Comparison of ENCODE assay signal across 10 cellular contexts in the genomic region with DNA sequence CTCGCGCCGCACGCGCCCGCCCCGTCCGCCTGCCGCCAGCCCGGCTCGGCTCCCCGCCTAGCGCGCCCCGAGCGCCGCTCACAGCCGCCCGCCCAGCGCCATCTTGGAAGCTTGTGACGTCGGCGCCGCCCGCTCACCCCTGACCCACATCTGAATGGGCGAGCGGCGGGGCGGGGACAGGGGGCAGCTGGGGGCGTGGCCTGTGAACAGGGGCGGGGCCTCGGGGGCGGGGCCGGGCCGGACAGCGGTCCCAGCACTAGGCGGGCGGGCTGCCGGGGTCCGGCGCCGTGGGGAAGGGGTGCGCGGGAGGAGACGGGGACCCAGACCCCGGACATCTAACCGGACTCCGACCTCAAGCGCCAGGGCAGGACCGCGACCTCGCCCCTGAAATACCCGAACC. TPM values are rescaled to one million over a fixed set of nuclear protein-coding genes. Genes with fewer than 3 reads are reported as not detected.
DNase-seq lines count a peak whose midpoint lies in the region; ATAC-seq, FAIRE-seq and TF ChIP-seq lines count a peak whose summit lies in the region.
"Not testable (repeated sequence)": the region's sequence is repeated elsewhere in the genome, so short reads cannot be mapped to it uniquely, and the experiment has no call there.
"Had no signal": no experiment of that assay in that cellular context is flagged by ENCODE, and none has a peak within 500 bp of the region (broad histone marks: within the 10 kb centered on the region; RNA-seq: fewer than 3 reads in every experiment).

No MANE protein-coding gene starts in this region.

- in situ Hi-C loops in HepG2 (cut with HindIII; ENCODE audit: extremely low pct_ligation_motif_present, low pct_unique_long_range_greater_than_20kb): not testable (repeated sequence)

- not testable (repeated sequence) for H2AFZ ChIP-seq in HepG2 (ENCODE audit: low read length)

- TF ChIP-seq CTCF in epithelial cell of proximal tubule (conservative IDR thresholded peaks at IDR 0.05; ENCODE audit: low read depth, low read length); HepG2 (CRISPR knock-in tag; IDR thresholded peaks at IDR 0.05): not testable (repeated sequence)

- BruUV-seq in HepG2 (replicated peaks; lab: Mats Ljungman, UMichigan): not testable (repeated sequence)

- CTCF ChIA-PET in HepG2 (lab: Yijun Ruan, JAX; ENCODE audit: low intra/inter-chr PET ratio, low total read pairs): not testable (repeated sequence)

- H3K9me3 ChIP-seq in MG63; HepG2 (ENCODE audit: low read length): not testable (repeated sequence)

- H3K27me3 ChIP-seq in MG63; HepG2 (ENCODE audit: control insufficient read depth in 1 of 2, insufficient read depth in 2 of 2, low read length in 2 of 2): not testable (repeated sequence)

- not testable (repeated sequence) for H3K4me1 ChIP-seq in HepG2 (ENCODE audit: insufficient read depth, low read length)

- POLR2A ChIA-PET in HepG2 (lab: Yijun Ruan, JAX): not testable (repeated sequence)

- not testable (repeated sequence) for H3K36me3 ChIP-seq in MG63; HepG2 (replicated peaks in 1 of 2; ENCODE audit: control insufficient read depth in 1 of 2, insufficient read depth in 2 of 2, low read length in 2 of 2)

- not testable (repeated sequence) for H4K20me1 ChIP-seq in HepG2 (ENCODE audit: insufficient read depth, low read length)

- not testable (repeated sequence) for H3K9ac ChIP-seq in HepG2 (ENCODE audit: insufficient read depth, low read depth, low read length)

- H3K4me3 ChIP-seq in MG63: not testable (repeated sequence)
- H3K4me3 ChIP-seq in epithelial cell of proximal tubule (ENCODE audit: low read depth, low read length) (peak overlapping the region; percentile 26), HepG2 (replicated peaks in 1 of 3; ENCODE audit: insufficient read depth in 1 of 3, low read depth in 2 of 3, low read length in 3 of 3) (peak overlapping the region in 2 of 3 experiments; percentile 57 to 64; a peak in 4 of 6 replicates)

- not testable (repeated sequence) for FAIRE-seq in HepG2 (lab: Jason Lieb, UNC)

- TF ChIP-seq POLR2A in HepG2 (IDR thresholded peaks at IDR 0.05; ENCODE audit: insufficient read depth in 1 of 2, low read depth in 2 of 2, low read length in 2 of 2): peak in 1 of 2 experiments; percentile 69; a peak in 2 of 4 replicates

- TF ChIP-seq EP300 in HepG2 (IDR thresholded peaks at IDR 0.05; ENCODE audit: low read depth in 2 of 2, low read length in 2 of 2); HepG2 (CRISPR knock-in tag; IDR thresholded peaks at IDR 0.05; ENCODE audit: borderline replicate concordance): not testable (repeated sequence)

- DNase-seq in EH (ENCODE audit: low read depth): peak; percentile 53
- peak; percentile 47 for DNase-seq in MG63
- DNase-seq in activated CD4-positive, alpha-beta T cell treated with anti-CD3 and anti-CD28 coated beads, Interleukin-2, amount 50 U/mL, for 48 hours: peak; percentile 20 to 24
- DNase-seq in epithelial cell of proximal tubule (ENCODE audit: low read depth): not testable (repeated sequence)
- peak; percentile 2 for DNase-seq in HepG2 (ENCODE audit: low spot score)
- DNase-seq in stimulated activated CD4-positive, alpha-beta T cell treated with anti-CD3 and anti-CD28 coated beads, Interleukin-4, amount 100 ng/mL, for 1 hour: peak; percentile 26

- ATAC-seq in GM21390 (IDR thresholded peaks at IDR 0.05; ENCODE audit: unreplicated experiment): peak; percentile 78
- ATAC-seq in HG02885 (IDR thresholded peaks at IDR 0.05; ENCODE audit: poor library complexity, unreplicated experiment): peak; percentile 90
- ATAC-seq in HepG2: peak; percentile 57

- no CpG with 5 or more reads among the region's 53 CpGs for WGBS in HepG2 (ENCODE audit: low lambda C conversion rate)

- H3K79me2 ChIP-seq in HepG2 (ENCODE audit: insufficient read depth, low read length): not testable (repeated sequence)

- intact Hi-C loops in HepG2 (cut with micrococcal nuclease; ENCODE audit: unreplicated experiment): not testable (repeated sequence)

- not testable (repeated sequence) for TF ChIP-seq RAD21 in HepG2 (CRISPR knock-in tag; IDR thresholded peaks at IDR 0.05)

- peak overlapping the region; percentile 48 for H3K27ac ChIP-seq in HepG2 (ENCODE audit: extremely low read length, insufficient read depth, low read length)

- H3K4me2 ChIP-seq in HepG2 (ENCODE audit: low read depth, low read length): not testable (repeated sequence)

RNA-seq across cellular contexts. Expression of gene RIMBP3, which starts 33.9 kb away (rescaled TPM):
- 0.17 and 2.0 TPM in 2 replicates for total RNA-seq in MG63 (2014; rRNA removed; shearing (Covaris generic); ENCODE audit: low replicate concordance)
- total RNA-seq in epithelial cell of proximal tubule (0.12 and 0.22 TPM in 2 replicates), HepG2 (2016; rRNA removed; fragmentation: Illumina TruSeq; extraction: Trizol) (0.38 and 0.41 TPM in 2 replicates)
- total RNA-seq in HepG2 (2016; cell fraction: cytosol; rRNA removed; fragmentation: Illumina TruSeq; extraction: Trizol; ENCODE audit: low read depth): not detected in 2 replicates
- 0.16 and 0.28 TPM in 2 replicates for total RNA-seq in HepG2 (2016; cell fraction: insoluble cytoplasmic fraction; rRNA removed; fragmentation: Illumina TruSeq; extraction: Trizol)
- 0.10 and 0.12 TPM in 2 replicates for total RNA-seq in HepG2 (2016; cell fraction: membrane; rRNA removed; fragmentation: Illumina TruSeq; extraction: Trizol)
- 0.19 and 0.22 TPM in 2 replicates for total RNA-seq in HepG2 (2016; cell fraction: nucleus; rRNA removed; fragmentation: Illumina TruSeq; extraction: Trizol)
- polyA plus RNA-seq in HepG2 (2011; rRNA removed): 0.05 and 0.08 TPM in 2 replicates
- polyA plus RNA-seq in HepG2 (2011; cell fraction: cytosol; rRNA removed): 0.03 and 0.04 TPM in 2 replicates
- 0.02 and 0.06 TPM in 2 replicates for polyA plus RNA-seq in HepG2 (2011; cell fraction: nucleus; rRNA removed)
- polyA plus RNA-seq in HepG2 (2012): 0.04 TPM in 1 of 2 replicates, not detected in the other
- 0.02 TPM in 1 of 2 replicates, not detected in the other for polyA plus RNA-seq in HepG2 (2016; cell fraction: cytosol; fragmentation: Illumina TruSeq; extraction: Trizol; ENCODE audit: low read depth)
- polyA plus RNA-seq in HepG2 (2016; cell fraction: insoluble cytoplasmic fraction; fragmentation: Illumina TruSeq; extraction: Trizol; ENCODE audit: low read depth): 0.15 TPM in 1 of 2 replicates, not detected in the other
- not detected in 2 replicates for polyA plus RNA-seq in HepG2 (2016; cell fraction: membrane; fragmentation: Illumina TruSeq; extraction: Trizol; ENCODE audit: low read depth)
- 0.17 and 0.19 TPM in 2 replicates for polyA plus RNA-seq in HepG2 (2016; cell fraction: nucleus; fragmentation: Illumina TruSeq; extraction: Trizol; ENCODE audit: insufficient read depth, low read depth)
- 0.40 and 1.8 TPM in 2 replicates for polyA minus RNA-seq in HepG2 (2011; rRNA and poly(A)+ RNA removed; ENCODE audit: low replicate concordance)
- polyA minus RNA-seq in HepG2 (2011; cell fraction: cytosol; rRNA and poly(A)+ RNA removed): 0.18 TPM in 1 of 2 replicates, not detected in the other
- 0.13 and 0.25 TPM in 2 replicates for polyA minus RNA-seq in HepG2 (2011; cell fraction: nucleus; rRNA and poly(A)+ RNA removed)

RNA-seq across cellular contexts. Expression of gene TMEM191B, which starts 50.2 kb away (rescaled TPM):
- not detected in 2 replicates for total RNA-seq in MG63 (2014; rRNA removed; shearing (Covaris generic); ENCODE audit: low replicate concordance)
- total RNA-seq in epithelial cell of proximal tubule (0.98 TPM in 1 of 2 replicates, not detected in the other), HepG2 (2016; rRNA removed; fragmentation: Illumina TruSeq; extraction: Trizol) (1.4 and 3.0 TPM in 2 replicates)
- 3.5 TPM in 1 of 2 replicates, not detected in the other for total RNA-seq in HepG2 (2016; cell fraction: cytosol; rRNA removed; fragmentation: Illumina TruSeq; extraction: Trizol; ENCODE audit: low read depth)
- 2.7 and 3.0 TPM in 2 replicates for total RNA-seq in HepG2 (2016; cell fraction: insoluble cytoplasmic fraction; rRNA removed; fragmentation: Illumina TruSeq; extraction: Trizol)
- total RNA-seq in HepG2 (2016; cell fraction: membrane; rRNA removed; fragmentation: Illumina TruSeq; extraction: Trizol): 1.4 and 2.3 TPM in 2 replicates
- 1.4 and 2.0 TPM in 2 replicates for total RNA-seq in HepG2 (2016; cell fraction: nucleus; rRNA removed; fragmentation: Illumina TruSeq; extraction: Trizol)
- 5.6 and 7.3 TPM in 2 replicates for polyA plus RNA-seq in HepG2 (2011; rRNA removed)
- polyA plus RNA-seq in HepG2 (2011; cell fraction: cytosol; rRNA removed): 6.6 and 8.3 TPM in 2 replicates
- 70.1 and 73.5 TPM in 2 replicates for polyA plus RNA-seq in HepG2 (2011; cell fraction: nucleus; rRNA removed)
- 3.3 and 5.8 TPM in 2 replicates for polyA plus RNA-seq in HepG2 (2012)
- polyA plus RNA-seq in HepG2 (2016; cell fraction: cytosol; fragmentation: Illumina TruSeq; extraction: Trizol; ENCODE audit: low read depth): 2.3 and 2.4 TPM in 2 replicates
- 2.1 and 3.1 TPM in 2 replicates for polyA plus RNA-seq in HepG2 (2016; cell fraction: insoluble cytoplasmic fraction; fragmentation: Illumina TruSeq; extraction: Trizol; ENCODE audit: low read depth)
- polyA plus RNA-seq in HepG2 (2016; cell fraction: membrane; fragmentation: Illumina TruSeq; extraction: Trizol; ENCODE audit: low read depth): 0.71 and 3.2 TPM in 2 replicates
- 8.1 and 9.2 TPM in 2 replicates for polyA plus RNA-seq in HepG2 (2016; cell fraction: nucleus; fragmentation: Illumina TruSeq; extraction: Trizol; ENCODE audit: insufficient read depth, low read depth)
- polyA minus RNA-seq in HepG2 (2011; rRNA and poly(A)+ RNA removed; ENCODE audit: low replicate concordance): 2.3 TPM in 1 of 2 replicates, not detected in the other
- 4.6 and 6.6 TPM in 2 replicates for polyA minus RNA-seq in HepG2 (2011; cell fraction: cytosol; rRNA and poly(A)+ RNA removed)
- 1.9 and 2.0 TPM in 2 replicates for polyA minus RNA-seq in HepG2 (2011; cell fraction: nucleus; rRNA and poly(A)+ RNA removed)

RNA-seq across cellular contexts. Expression of gene GGTLC3, which starts 59.9 kb away (rescaled TPM):
- total RNA-seq in MG63 (2014; rRNA removed; shearing (Covaris generic); ENCODE audit: low replicate concordance): not detected in 2 replicates
- total RNA-seq in epithelial cell of proximal tubule: not detected in 2 replicates
- total RNA-seq in HepG2 (2016; rRNA removed; fragmentation: Illumina TruSeq; extraction: Trizol): not detected in 2 replicates
- not detected in 2 replicates for total RNA-seq in HepG2 (2016; cell fraction: cytosol; rRNA removed; fragmentation: Illumina TruSeq; extraction: Trizol; ENCODE audit: low read depth)
- not detected in 2 replicates for total RNA-seq in HepG2 (2016; cell fraction: insoluble cytoplasmic fraction; rRNA removed; fragmentation: Illumina TruSeq; extraction: Trizol)
- not detected in 2 replicates for total RNA-seq in HepG2 (2016; cell fraction: membrane; rRNA removed; fragmentation: Illumina TruSeq; extraction: Trizol)
- not detected in 2 replicates for total RNA-seq in HepG2 (2016; cell fraction: nucleus; rRNA removed; fragmentation: Illumina TruSeq; extraction: Trizol)
- polyA plus RNA-seq in HepG2 (2011; rRNA removed): 0.12 and 0.22 TPM in 2 replicates
- polyA plus RNA-seq in HepG2 (2011; cell fraction: cytosol; rRNA removed): 0.17 TPM in 1 of 2 replicates, not detected in the other
- 0.66 and 0.74 TPM in 2 replicates for polyA plus RNA-seq in HepG2 (2011; cell fraction: nucleus; rRNA removed)
- not detected in 2 replicates for polyA plus RNA-seq in HepG2 (2012)
- polyA plus RNA-seq in HepG2 (2016; cell fraction: cytosol; fragmentation: Illumina TruSeq; extraction: Trizol; ENCODE audit: low read depth): not detected in 2 replicates
- polyA plus RNA-seq in HepG2 (2016; cell fraction: insoluble cytoplasmic fraction; fragmentation: Illumina TruSeq; extraction: Trizol; ENCODE audit: low read depth): not detected in 2 replicates
- not detected in 2 replicates for polyA plus RNA-seq in HepG2 (2016; cell fraction: membrane; fragmentation: Illumina TruSeq; extraction: Trizol; ENCODE audit: low read depth)
- not detected in 2 replicates for polyA plus RNA-seq in HepG2 (2016; cell fraction: nucleus; fragmentation: Illumina TruSeq; extraction: Trizol; ENCODE audit: insufficient read depth, low read depth)
- polyA minus RNA-seq in HepG2 (2011; rRNA and poly(A)+ RNA removed; ENCODE audit: low replicate concordance): not detected in 2 replicates
- polyA minus RNA-seq in HepG2 (2011; cell fraction: cytosol; rRNA and poly(A)+ RNA removed): not detected in 2 replicates
- polyA minus RNA-seq in HepG2 (2011; cell fraction: nucleus; rRNA and poly(A)+ RNA removed): not detected in 2 replicates
- total RNA-seq: frontal cortex, mammary epithelial cell had no signal
- polyA plus RNA-seq: mammary epithelial cell had no signal
